8 cellular contexts compared by ENCODE assay signal in the genomic region with DNA sequence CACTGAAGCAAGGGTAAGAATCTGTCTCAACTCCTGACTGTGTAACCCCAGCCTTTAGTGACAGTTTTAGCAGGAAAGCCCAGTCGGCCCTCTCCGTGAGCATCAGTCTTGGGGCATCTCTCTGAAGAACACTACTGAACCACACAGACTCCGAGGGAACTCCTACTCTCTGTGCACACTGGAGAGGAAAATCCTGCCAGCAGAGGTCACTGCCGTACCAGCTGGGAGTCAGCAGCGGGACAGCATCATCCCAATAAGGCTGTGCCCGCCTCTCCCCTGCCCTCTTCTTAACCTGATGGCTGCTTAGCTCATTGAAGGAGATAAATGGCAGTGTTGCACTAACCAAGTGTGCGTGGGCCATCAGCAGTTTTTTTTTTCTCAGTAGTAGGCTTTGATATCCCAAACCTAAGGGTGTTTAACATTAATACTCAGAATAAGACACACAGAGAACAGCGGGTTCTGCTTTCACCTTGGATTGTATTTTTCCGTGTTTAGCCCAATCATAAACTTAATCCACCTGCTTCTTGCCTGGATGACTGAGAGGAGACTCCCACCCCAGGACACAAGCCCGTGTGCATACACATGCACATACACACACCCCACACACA. TPM values are rescaled to one million over a fixed set of nuclear protein-coding genes. Genes with fewer than 3 reads are reported as not detected.
DNase-seq lines count a peak whose midpoint lies in the region; ATAC-seq, FAIRE-seq and TF ChIP-seq lines count a peak whose summit lies in the region.

No MANE protein-coding gene starts in this region.

- no peak overlapping the region for H3K4me3 Mint-ChIP-seq in effector memory CD8-positive, alpha-beta T cell
- no peak overlapping the region for H3K4me3 Mint-ChIP-seq in mesothelial cell of epicardium

- ATAC-seq in GM21423 (IDR thresholded peaks at IDR 0.05; ENCODE audit: unreplicated experiment): peak; percentile 89
- peak; percentile 100 for ATAC-seq in effector memory CD8-positive, alpha-beta T cell (replicated peaks)

- FAIRE-seq in HTR-8/SVneo (lab: Jason Lieb, UNC): peak; percentile 67

- H3K27me3 Mint-ChIP-seq in effector memory CD8-positive, alpha-beta T cell: peaks cover 0 to 6% of the 10 kb centered on the region in 2 donors
- H3K27me3 Mint-ChIP-seq in mesothelial cell of epicardium (ENCODE audit: low read depth): no peaks in the 10 kb centered on the region

- in situ Hi-C loops in Caki2 (cut with HindIII; ENCODE audit: low pct_unique_long_range_greater_than_20kb, low sequenced_read_pairs): no loop called here

- peak; percentile 67 for TF ChIP-seq CTCF in mesothelial cell of epicardium (IDR thresholded peaks at IDR 0.05; ENCODE audit: unreplicated experiment)

- no peak overlapping the region for H3K27ac Mint-ChIP-seq in effector memory CD8-positive, alpha-beta T cell
- H3K27ac Mint-ChIP-seq in mesothelial cell of epicardium: no peak overlapping the region

- DNase-seq in Caki2 (ENCODE audit: low read depth) (peak; percentile 66), HTR-8/SVneo (ENCODE audit: insufficient read length, low spot score) (peak; percentile 90), NOMO-1 (lab: John Stamatoyannopoulos, UW; ENCODE audit: unreplicated experiment in 2 of 2) (peak; percentile 64 to 89), mesothelial cell of epicardium (ENCODE audit: low spot score in 2 of 2, unreplicated experiment in 2 of 2) (peak; percentile 69 to 88)
- DNase-seq in activated CD8-positive, alpha-beta memory T cell treated with anti-CD3 and anti-CD28 coated beads for 24 hours: peak; percentile 94
- DNase-seq in effector memory CD8-positive, alpha-beta T cell: peak; percentile 85 to 89 (median 88)
- peak; percentile 62 to 78 for DNase-seq in stimulated activated CD8-positive, alpha-beta memory T cell treated with anti-CD3 and anti-CD28 coated beads, Interleukin-4, amount 100 ng/mL, for 1 hour (ENCODE audit: low read depth in 2 of 2, low spot score in 1 of 2)

- peaks cover 0 to 5% of the 10 kb centered on the region in 2 donors for H3K4me1 Mint-ChIP-seq in effector memory CD8-positive, alpha-beta T cell (ENCODE audit: low read depth in 2 of 2)
- peaks cover 14% of the 10 kb centered on the region for H3K4me1 Mint-ChIP-seq in mesothelial cell of epicardium

- no peaks in the 10 kb centered on the region for H3K36me3 Mint-ChIP-seq in effector memory CD8-positive, alpha-beta T cell (ENCODE audit: insufficient read depth)
- H3K36me3 Mint-ChIP-seq in mesothelial cell of epicardium: no peaks in the 10 kb centered on the region

- H3K9me3 Mint-ChIP-seq in effector memory CD8-positive, alpha-beta T cell: no peaks in the 10 kb centered on the region
- H3K9me3 Mint-ChIP-seq in mesothelial cell of epicardium: peaks cover 3% of the 10 kb centered on the region

RNA-seq across cellular contexts. Expression of a gene that starts 26.6 kb away (rescaled TPM):
- 2.0 and 2.4 TPM in 2 replicates for total RNA-seq in Caki2 (2014; rRNA removed; shearing (Covaris generic); ENCODE audit: low replicate concordance)
- total RNA-seq in mesothelial cell of epicardium: 14.5 to 15.5 TPM (median 15.5 TPM) in 3 replicates

Comparison
In these comparisons a context has a peak if more than half of its experiments do, and no peak if none do; other contexts are left out.
1. Peak in every context shown above with its lines: DNase-seq and ATAC-seq.